22 cellular contexts compared by ENCODE assay signal in genomic region chr21:38643404-38644023, GRCh38.
A peak's percentile ranks its signal among the peaks of the same experiment; 100 is the strongest.
DNase-seq lines count a peak whose midpoint lies in the region; ATAC-seq, FAIRE-seq and TF ChIP-seq lines count a peak whose summit lies in the region.
"Had no signal": no experiment of that assay in that cellular context is flagged by ENCODE, and none has a peak within 500 bp of the region (broad histone marks: within the 10 kb centered on the region; RNA-seq: fewer than 3 reads in every experiment).

No MANE protein-coding gene starts in this region.

- 73% methylated on average over 7 of the region's 7 CpGs for whole genome bisulfite sequencing in HUES64

- H3K4me3 ChIP-seq in HUES64 (ENCODE audit: low read length) (no peak overlapping the region), bronchial epithelial cell (ENCODE audit: low read depth, low read length) (no peak overlapping the region), thoracic aorta (no peak overlapping the region), Peyer's patch (no peak overlapping the region)
- H3K4me3 ChIP-seq: GM12878, MG63 had no signal

- peak; percentile 24 for DNase-seq in NCI-H2107 (lab: John Stamatoyannopoulos, UW)
- DNase-seq in bronchial epithelial cell (ENCODE audit: low read depth), result no peak
- no peak for DNase-seq in thoracic aorta (ENCODE audit: low spot score)
- no peak for DNase-seq in posterior vena cava (ENCODE audit: low spot score)
- no peak for DNase-seq in HuH-7.5 (ENCODE audit: low spot score)
- no peak for DNase-seq in Peyer's patch
- DNase-seq: Caco-2; CD4-positive, CD25-positive, alpha-beta regulatory T cell; DMS 273 treated with DMSO at 0.1 percent for 48 hours; DMS79 treated with DMSO at 0.1 percent for 48 hours; HCEC 1CT; Kasumi-1; MG63; NCI-H1417; NCI-H1930; NCI-H2171; NCI-H446; NCI-H526; OCI-M1 had no signal

- FAIRE-seq in bronchial epithelial cell (lab: Jason Lieb, UNC), result peak; percentile 47
- FAIRE-seq: GM12878 had no signal

- no peak overlapping the region for H3K9ac ChIP-seq in HUES64 (ENCODE audit: low read depth, low read length)

- H3K4me1 ChIP-seq in HUES64 (ENCODE audit: insufficient read depth, low read length) (peaks cover 14% of the 10 kb centered on the region), thoracic aorta (ENCODE audit: control insufficient read depth in 1 of 2, low read depth in 2 of 2) (peaks cover 23 to 95% of the 10 kb centered on the region in 2 donors), Peyer's patch (no peaks in the 10 kb centered on the region)
- H3K4me1 ChIP-seq: Caco-2 had no signal

- TF ChIP-seq CTCF in bronchial epithelial cell (IDR thresholded peaks at IDR 0.05; ENCODE audit: insufficient read depth, low read length, severe bottlenecking) (no peak), thoracic aorta (IDR thresholded peaks at IDR 0.05) (no peak), Peyer's patch (IDR thresholded peaks at IDR 0.05) (no peak)

- intact Hi-C loops in posterior vena cava (cut with DNase I), result no loop called here

- 0 out of 2 replicates have a peak, but pooled peaks cover 1% of the 10 kb centered on the region for H3K27me3 ChIP-seq in HUES64 (ENCODE audit: insufficient read depth, low read length)
- no peaks in the 10 kb centered on the region for H3K27me3 ChIP-seq in bronchial epithelial cell (ENCODE audit: control insufficient read depth, insufficient read depth, low read length)
- no peaks in the 10 kb centered on the region for H3K27me3 ChIP-seq in thoracic aorta (replicated peaks; ENCODE audit: insufficient read depth)
- H3K27me3 ChIP-seq in Peyer's patch, result no peaks in the 10 kb centered on the region
- H3K27me3 ChIP-seq: MG63 had no signal

- H3K36me3 ChIP-seq in HUES64 (ENCODE audit: insufficient read depth, low read length) (no peaks in the 10 kb centered on the region), bronchial epithelial cell (ENCODE audit: control insufficient read depth, insufficient read depth, low read length) (no peaks in the 10 kb centered on the region), thoracic aorta (no peaks in the 10 kb centered on the region), Peyer's patch (no peaks in the 10 kb centered on the region)

- H3K9me3 ChIP-seq in HUES64 (ENCODE audit: insufficient read depth, low read depth, low read length), result 0 out of 2 replicates have a peak, but pooled peaks cover 5% of the 10 kb centered on the region
- no peaks in the 10 kb centered on the region for H3K9me3 ChIP-seq in thoracic aorta
- H3K9me3 ChIP-seq in Peyer's patch, result no peaks in the 10 kb centered on the region
- H3K9me3 ChIP-seq: Caco-2 had no signal

- no peak for ATAC-seq in thoracic aorta (ENCODE audit: insufficient number of reproducible peaks, low FRiP score, low read depth)
- ATAC-seq: GM12878, Right ventricle myocardium inferior had no signal

- no peak for TF ChIP-seq POLR2A in Peyer's patch (IDR thresholded peaks at IDR 0.05)

- peak overlapping the region; percentile 10; the same call in 1 of the 2 replicates for H3K27ac ChIP-seq in HUES64 (ENCODE audit: low read depth, low read length)
- peak overlapping the region; percentile 15 to 87 for H3K27ac ChIP-seq in thoracic aorta
- H3K27ac ChIP-seq in Peyer's patch, result no peak overlapping the region

Comparison
In these comparisons a context has a peak if more than half of its experiments do, and no peak if none do; other contexts are left out.
1. H3K27ac ChIP-seq: peak in HUES64 (single experiment) and thoracic aorta (2 of 2); none in Peyer's patch (0 of 4).